ENCODE assay signal across 28 cellular contexts in the genomic region with DNA sequence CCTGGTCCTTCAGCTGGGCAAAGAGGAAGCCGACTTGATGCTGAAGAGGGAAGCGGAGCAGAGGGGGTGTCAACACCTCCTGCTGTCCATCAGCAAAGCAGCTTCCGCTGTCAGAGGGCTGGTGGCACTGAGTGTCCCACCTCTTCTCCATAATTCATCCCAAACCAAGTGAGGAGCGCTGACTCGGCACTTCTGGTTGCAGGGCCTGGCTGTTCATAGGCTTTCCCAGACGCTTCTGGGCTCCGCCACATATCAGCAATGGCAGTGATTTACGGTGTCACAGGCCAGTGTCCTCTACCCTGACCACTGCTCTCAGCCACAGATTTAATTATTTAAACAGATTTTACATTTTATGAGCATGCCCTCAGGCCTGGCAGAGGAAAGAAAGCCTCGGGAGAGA.
"Had no signal": no experiment of that assay in that cellular context is flagged by ENCODE, and none has a peak within 500 bp of the region (broad histone marks: within the 10 kb centered on the region; RNA-seq: fewer than 3 reads in every experiment).

No MANE protein-coding gene starts in this region.

- H3K36me3 ChIP-seq: Peyer's patch, SJCRH30 had no signal

- H3K4me3 ChIP-seq: Peyer's patch, SJCRH30 had no signal

- H3K9me3 Mint-ChIP-seq: activated CD4-positive, alpha-beta memory T cell treated with anti-CD3 and anti-CD28 coated beads, Interleukin-2, amount 10 ng/mL, durations not matched to agents 7 days and 5 days; activated naive CD4-positive, alpha-beta T cell treated with anti-CD3 and anti-CD28 coated beads for 36 hours; activated naive CD8-positive, alpha-beta T cell treated with anti-CD3 and anti-CD28 coated beads for 36 hours had no signal

- ATAC-seq: activated T-helper 17 cell treated with anti-CD3 and anti-CD28 coated beads, Interleukin-2, amount 50 U/mL, for 72 hours; T-cell had no signal

- H3K4me1 Mint-ChIP-seq: activated CD4-positive, alpha-beta memory T cell treated with anti-CD3 and anti-CD28 coated beads, Interleukin-2, amount 10 ng/mL, durations not matched to agents 7 days and 5 days; activated naive CD8-positive, alpha-beta T cell treated with anti-CD3 and anti-CD28 coated beads for 36 hours; activated T-helper 17 cell treated with anti-CD3 and anti-CD28 coated beads, Interleukin-2, amount 50 U/mL, for 72 hours; T-cell had no signal

- H3K9ac ChIP-seq: KMS-11 had no signal

- H3K4me2 ChIP-seq: KMS-11 had no signal

- H3K27me3 ChIP-seq: Peyer's patch, SJCRH30 had no signal

- H3K36me3 Mint-ChIP-seq: activated naive CD8-positive, alpha-beta T cell treated with anti-CD3 and anti-CD28 coated beads for 36 hours; T-cell had no signal

- H3K27ac Mint-ChIP-seq: activated CD4-positive, alpha-beta memory T cell treated with anti-CD3 and anti-CD28 coated beads, Interleukin-2, amount 10 ng/mL, durations not matched to agents 7 days and 5 days; activated naive CD4-positive, alpha-beta T cell treated with anti-CD3 and anti-CD28 coated beads for 36 hours; activated naive CD8-positive, alpha-beta T cell treated with anti-CD3 and anti-CD28 coated beads for 36 hours; activated T-helper 17 cell treated with anti-CD3 and anti-CD28 coated beads, Interleukin-2, amount 50 U/mL, for 72 hours; T-cell had no signal

- DNase-seq: activated CD4-positive, alpha-beta memory T cell treated with anti-CD3 and anti-CD28 coated beads, Interleukin-2, amount 10 ng/mL, durations not matched to agents 7 days and 5 days; activated CD4-positive, alpha-beta T cell treated with anti-CD3 and anti-CD28 coated beads, Interleukin-2, amount 50 U/mL, for 1 hour; activated CD4-positive, CD25-positive, alpha-beta regulatory T cell; activated gamma-delta T cell; activated naive CD4-positive, alpha-beta T cell treated with anti-CD3 and anti-CD28 coated beads for 36 hours; activated naive CD8-positive, alpha-beta T cell treated with anti-CD3 and anti-CD28 coated beads for 36 hours; activated T-cell treated with anti-CD3 and anti-CD28 coated beads for 4 hours; activated T-cell treated with anti-CD3 and anti-CD28 coated beads, Interleukin-2, amount 50 U/mL, for 48 hours; caudate nucleus; NCI-H1092 treated with DMSO at 0.1 percent for 48 hours; NCI-H1417 treated with DMSO at 0.1 percent for 48 hours; NCI-H1694; NCI-H2029; NCI-H2107; NCI-H2171 treated with DMSO at 0.1 percent for 48 hours; NCI-H345; NCI-H510A; NCI-H526 treated with DMSO at 0.1 percent for 48 hours; NCI-H82; Peyer's patch; Right ventricle myocardium superior; SJCRH30; T-cell; T-helper 2 cell had no signal

- H3K4me3 Mint-ChIP-seq: activated CD4-positive, alpha-beta memory T cell treated with anti-CD3 and anti-CD28 coated beads, Interleukin-2, amount 10 ng/mL, durations not matched to agents 7 days and 5 days; activated naive CD4-positive, alpha-beta T cell treated with anti-CD3 and anti-CD28 coated beads for 36 hours; activated naive CD8-positive, alpha-beta T cell treated with anti-CD3 and anti-CD28 coated beads for 36 hours; activated T-helper 17 cell treated with anti-CD3 and anti-CD28 coated beads, Interleukin-2, amount 50 U/mL, for 72 hours; T-cell had no signal

- H3K9me3 ChIP-seq: Peyer's patch, SJCRH30 had no signal

- H3K27ac ChIP-seq: KMS-11, Peyer's patch, RWPE1, SJCRH30, VCaP had no signal

- H3K4me1 ChIP-seq: Peyer's patch, SJCRH30 had no signal

- H3K27me3 Mint-ChIP-seq: activated CD4-positive, alpha-beta memory T cell treated with anti-CD3 and anti-CD28 coated beads, Interleukin-2, amount 10 ng/mL, durations not matched to agents 7 days and 5 days had no signal
